ENCODE assay signal across 25 cellular contexts in genomic region chr5:128532127-128532526, GRCh38. TPM values are rescaled to one million over a fixed set of nuclear protein-coding genes. Genes with fewer than 3 reads are reported as not detected.
"Had no signal": no experiment of that assay in that cellular context is flagged by ENCODE, and none has a peak within 500 bp of the region (broad histone marks: within the 10 kb centered on the region; RNA-seq: fewer than 3 reads in every experiment).

No MANE protein-coding gene starts in this region.

- DNase-seq: activated CD4-positive, alpha-beta T cell treated with anti-CD3 and anti-CD28 coated beads for 4 hours; activated CD4-positive, alpha-beta T cell treated with anti-CD3 and anti-CD28 coated beads, Interleukin-2, amount 50 U/mL, for 48 hours; activated CD8-positive, alpha-beta memory T cell treated with anti-CD3 and anti-CD28 coated beads, Interleukin-2, amount 50 U/mL, for 48 hours; activated naive CD4-positive, alpha-beta T cell treated with Interleukin-2 at 50 U/mL for 16 hours; activated naive CD8-positive, alpha-beta T cell treated with anti-CD3 and anti-CD28 coated beads for 36 hours; activated T-cell treated with anti-CD3 and anti-CD28 coated beads, Interleukin-2, amount 50 U/mL, for 4 hours; amygdala; dermis blood vessel endothelial cell; effector CD8-positive, alpha-beta T cell; foreskin keratinocyte; immature natural killer cell; kidney glomerular epithelial cell; left ventricle myocardium inferior; midbrain; nucleus accumbens; right lobe of liver; small intestine; stimulated activated CD4-positive, alpha-beta T cell treated with anti-CD3 and anti-CD28 coated beads, Interleukin-2, amount 100 ng/mL, for 24 hours; T-helper 1 cell; transverse colon had no signal

- H3K9me3 ChIP-seq: left ventricle myocardium inferior, right lobe of liver, transverse colon, vagina had no signal

- H3K4me3 Mint-ChIP-seq: activated naive CD8-positive, alpha-beta T cell treated with anti-CD3 and anti-CD28 coated beads for 36 hours; activated T-cell treated with anti-CD3 and anti-CD28 coated beads, Interleukin-2, amount 50 U/mL, for 4 hours; immature natural killer cell; nephron; stimulated activated effector memory CD8-positive, alpha-beta T cell treated with anti-CD3 and anti-CD28 coated beads, Interleukin-12 subunit alpha, Interleukin-12 subunit beta, amount 100 ng/mL, for 72 hours had no signal

- H3K9me3 Mint-ChIP-seq: activated naive CD8-positive, alpha-beta T cell treated with anti-CD3 and anti-CD28 coated beads for 36 hours; activated T-cell treated with anti-CD3 and anti-CD28 coated beads, Interleukin-2, amount 50 U/mL, for 4 hours; activated T-helper 2 cell treated with anti-CD3 and anti-CD28 coated beads, Interferon-gamma antibody, Interleukin-2, Interleukin-4, amounts not matched to agents 10 μg/mL and 5 μg/mL and 100 μg/mL, durations not matched to agents 14 hours and 24 hours and 36 hours; nephron had no signal

- H3K27me3 ChIP-seq: foreskin keratinocyte, vagina had no signal

- H3K4me1 Mint-ChIP-seq: immature natural killer cell; stimulated activated effector memory CD8-positive, alpha-beta T cell treated with anti-CD3 and anti-CD28 coated beads, Interleukin-12 subunit alpha, Interleukin-12 subunit beta, amount 100 ng/mL, for 72 hours had no signal

- H3K36me3 Mint-ChIP-seq: activated naive CD8-positive, alpha-beta T cell treated with anti-CD3 and anti-CD28 coated beads for 36 hours; immature natural killer cell; stimulated activated effector memory CD8-positive, alpha-beta T cell treated with anti-CD3 and anti-CD28 coated beads, Interleukin-12 subunit alpha, Interleukin-12 subunit beta, amount 100 ng/mL, for 72 hours had no signal

- H3K27ac ChIP-seq: foreskin keratinocyte, right lobe of liver, transverse colon, vagina had no signal

- H3K27ac Mint-ChIP-seq: activated naive CD8-positive, alpha-beta T cell treated with anti-CD3 and anti-CD28 coated beads for 36 hours; activated T-helper 2 cell treated with anti-CD3 and anti-CD28 coated beads, Interferon-gamma antibody, Interleukin-2, Interleukin-4, amounts not matched to agents 10 μg/mL and 5 μg/mL and 100 μg/mL, durations not matched to agents 14 hours and 24 hours and 36 hours; immature natural killer cell; nephron; stimulated activated effector memory CD8-positive, alpha-beta T cell treated with anti-CD3 and anti-CD28 coated beads, Interleukin-12 subunit alpha, Interleukin-12 subunit beta, amount 100 ng/mL, for 72 hours had no signal

RNA-seq across cellular contexts. Expression of gene FBN2, which starts 5.9 kb away (rescaled TPM):
- total RNA-seq: activated CD8-positive, alpha-beta memory T cell treated with anti-CD3 and anti-CD28 coated beads for 36 hours; activated naive CD8-positive, alpha-beta T cell treated with anti-CD3 and anti-CD28 coated beads for 36 hours; activated T-helper 2 cell treated with anti-CD3 and anti-CD28 coated beads, Interferon-gamma antibody, Interleukin-2, Interleukin-4, amounts not matched to agents 10 μg/mL and 5 μg/mL and 100 μg/mL, durations not matched to agents 14 hours and 24 hours and 36 hours had no signal
